9 cellular contexts compared by ENCODE assay signal in the genomic region with DNA sequence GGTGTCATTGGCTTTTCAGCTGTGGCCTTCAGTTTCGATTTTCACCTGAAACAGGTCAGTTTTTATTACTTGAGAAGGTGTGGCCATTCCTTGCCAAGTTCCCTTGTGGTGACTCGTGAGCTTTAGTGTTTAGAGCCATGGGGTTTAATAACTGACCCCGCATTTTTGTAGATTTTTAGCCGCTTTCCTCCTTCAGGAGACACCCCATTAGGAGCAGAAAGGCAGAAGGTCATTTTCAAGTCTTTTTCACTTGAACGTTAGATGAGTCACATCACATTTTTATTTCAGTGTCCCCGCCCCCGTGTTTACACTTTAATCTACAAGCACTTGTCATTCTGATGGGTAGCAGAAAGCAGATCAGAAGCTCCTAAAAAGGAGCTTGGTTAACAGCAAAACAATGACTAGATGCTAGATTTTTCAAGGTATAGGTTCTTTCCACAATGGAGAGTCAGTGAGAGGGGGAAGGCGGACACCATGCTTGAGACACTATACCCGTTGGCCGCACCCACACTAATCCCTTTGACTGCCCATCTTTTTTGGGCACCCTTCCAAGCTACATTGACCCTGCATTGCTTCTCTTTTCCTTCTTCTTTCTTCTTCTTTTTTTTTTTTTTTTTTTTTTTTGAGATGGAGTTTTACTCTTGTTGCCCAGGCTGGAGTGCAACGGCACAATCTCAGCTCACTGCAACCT.
DNase-seq lines count a peak whose midpoint lies in the region; ATAC-seq lines count a peak whose summit lies in the region.
"Had no signal": no experiment of that assay in that cellular context is flagged by ENCODE, and none has a peak within 500 bp of the region (broad histone marks: within the 10 kb centered on the region; RNA-seq: fewer than 3 reads in every experiment).

No MANE protein-coding gene starts in this region.

- intact Hi-C loops in dendritic cell treated with granulocyte-macrophage colony-stimulating factor and Interleukin-4, amounts not matched to agents 40 ng/mL and 50 ng/mL, for 4 days (cut with micrococcal nuclease), result no loop called here

- H3K9me3 ChIP-seq in muscle layer of duodenum (ENCODE audit: control insufficient read depth in 1 of 2, low read length in 2 of 2), result no peaks in the 10 kb centered on the region

- peaks cover 38 to 50% of the 10 kb centered on the region in 2 donors for H3K4me1 ChIP-seq in muscle layer of duodenum (ENCODE audit: control insufficient read depth in 1 of 2, insufficient read depth in 2 of 2, low read length in 2 of 2)

- DNase-seq in Caki2 (ENCODE audit: low read depth), result peak; percentile 81
- peak; percentile 41 for DNase-seq in NCI-H2196 treated with DMSO at 0.1 percent for 48 hours (lab: John Stamatoyannopoulos, UW; ENCODE audit: unreplicated experiment)
- DNase-seq in NCI-H345 treated with DMSO at 0.1 percent for 48 hours (lab: John Stamatoyannopoulos, UW; ENCODE audit: unreplicated experiment), result no peak
- DNase-seq: naive B cell had no signal

- peaks cover 7 to 30% of the 10 kb centered on the region in 2 donors for H3K36me3 ChIP-seq in muscle layer of duodenum (ENCODE audit: control insufficient read depth in 1 of 2, insufficient read depth in 2 of 2, low read length in 2 of 2)

- H3K9me3 Mint-ChIP-seq in dendritic cell treated with granulocyte-macrophage colony-stimulating factor and Interleukin-4, amounts not matched to agents 40 ng/mL and 50 ng/mL, for 4 days, result no peaks in the 10 kb centered on the region
- H3K9me3 Mint-ChIP-seq: naive B cell had no signal

- peak overlapping the region; percentile 71 for H3K27ac ChIP-seq in muscle layer of duodenum (ENCODE audit: low read length)

- in situ Hi-C loops in Caki2 (cut with HindIII; ENCODE audit: low pct_unique_long_range_greater_than_20kb, low sequenced_read_pairs), result no loop called here

- ATAC-seq in GM19328 (IDR thresholded peaks at IDR 0.05; ENCODE audit: unreplicated experiment), result no peak
- no peak for ATAC-seq in HG03378 (IDR thresholded peaks at IDR 0.05; ENCODE audit: unreplicated experiment)
- ATAC-seq in GM18498 (IDR thresholded peaks at IDR 0.05; ENCODE audit: unreplicated experiment), result no peak

- H3K27me3 ChIP-seq in muscle layer of duodenum (ENCODE audit: low read depth, low read length), result no peaks in the 10 kb centered on the region

- H3K27me3 Mint-ChIP-seq in dendritic cell treated with granulocyte-macrophage colony-stimulating factor and Interleukin-4, amounts not matched to agents 40 ng/mL and 50 ng/mL, for 4 days, result no peaks in the 10 kb centered on the region
- H3K27me3 Mint-ChIP-seq: naive B cell had no signal

- H3K4me1 Mint-ChIP-seq in dendritic cell treated with granulocyte-macrophage colony-stimulating factor and Interleukin-4, amounts not matched to agents 40 ng/mL and 50 ng/mL, for 4 days (ENCODE audit: low read depth), result peaks cover 56% of the 10 kb centered on the region
- H3K4me1 Mint-ChIP-seq: naive B cell had no signal

- H3K36me3 Mint-ChIP-seq in dendritic cell treated with granulocyte-macrophage colony-stimulating factor and Interleukin-4, amounts not matched to agents 40 ng/mL and 50 ng/mL, for 4 days (ENCODE audit: low read depth), result peaks cover 72% of the 10 kb centered on the region
- H3K36me3 Mint-ChIP-seq: naive B cell had no signal

- peak overlapping the region; percentile 58 for H3K27ac Mint-ChIP-seq in dendritic cell treated with granulocyte-macrophage colony-stimulating factor and Interleukin-4, amounts not matched to agents 40 ng/mL and 50 ng/mL, for 4 days

- H3K4me3 ChIP-seq in muscle layer of duodenum (ENCODE audit: low read depth in 1 of 2, low read length in 2 of 2), result no peak overlapping the region

- no peak overlapping the region for H3K4me3 Mint-ChIP-seq in dendritic cell treated with granulocyte-macrophage colony-stimulating factor and Interleukin-4, amounts not matched to agents 40 ng/mL and 50 ng/mL, for 4 days
- H3K4me3 Mint-ChIP-seq: naive B cell had no signal
